8 cellular contexts compared by ENCODE assay signal in the genomic region with DNA sequence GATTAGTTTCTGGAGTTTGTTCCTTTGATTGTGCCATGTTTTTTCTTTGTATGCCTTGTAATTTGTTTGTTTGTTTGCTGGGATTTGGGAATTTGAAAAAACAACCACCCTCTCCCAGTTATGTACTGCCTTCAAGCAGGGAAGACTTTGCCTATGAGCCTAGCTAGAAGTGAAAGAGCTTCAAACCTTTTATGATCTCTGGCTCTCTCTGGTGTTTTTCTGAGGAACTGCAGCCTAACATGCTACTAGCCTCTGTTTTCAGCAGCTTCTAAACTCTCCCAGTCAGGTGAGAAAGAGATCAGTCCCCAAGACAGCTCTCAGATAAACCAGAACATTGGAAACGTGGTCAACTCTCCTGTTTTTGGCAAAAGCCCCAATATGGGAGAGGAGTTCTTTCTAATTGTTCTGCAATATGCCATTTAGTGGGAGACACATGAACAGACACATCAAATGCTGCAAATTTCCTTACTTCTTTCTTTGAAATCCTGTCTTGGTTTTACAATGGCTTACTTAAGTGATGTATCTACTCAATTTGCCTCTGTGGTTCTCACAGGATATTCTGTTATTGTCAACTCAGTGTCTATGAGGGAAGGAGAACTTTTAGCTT. TPM values are rescaled to one million over a fixed set of nuclear protein-coding genes. Genes with fewer than 3 reads are reported as not detected.
DNase-seq lines count a peak whose midpoint lies in the region; ATAC-seq, FAIRE-seq and TF ChIP-seq lines count a peak whose summit lies in the region.

No MANE protein-coding gene starts in this region.

- H3K9me3 Mint-ChIP-seq in astrocyte (ENCODE audit: unreplicated experiment) = peaks cover 3% of the 10 kb centered on the region

- H3K9me3 ChIP-seq in astrocyte (ENCODE audit: insufficient read depth, low read depth, low read length) = no peaks in the 10 kb centered on the region

- TF ChIP-seq CTCF in 22Rv1 (IDR thresholded peaks at IDR 0.05) (peak; percentile 88), GM12874 (IDR thresholded peaks at IDR 0.05; ENCODE audit: insufficient read depth, low read depth, low read length) (peak; percentile 82), NB4 (IDR thresholded peaks at IDR 0.05; ENCODE audit: low read depth, low read length) (peak; percentile 94), astrocyte (IDR thresholded peaks at IDR 0.05; ENCODE audit: insufficient read depth, low read depth, low read length) (peak; percentile 92)

- H3K4me1 ChIP-seq in astrocyte (ENCODE audit: insufficient read depth, low read length) = no peaks in the 10 kb centered on the region

- DNase-seq in NB4 (ENCODE audit: low read depth) = peak; percentile 59
- DNase-seq in SK-MEL-5 (ENCODE audit: low read depth, low spot score) = peak; percentile 85
- DNase-seq in astrocyte (ENCODE audit: low read depth) = peak; percentile 34
- DNase-seq in iPS DF 19.7 (ENCODE audit: low read depth, low spot score) = peak; percentile 57
- DNase-seq in stimulated activated CD4-positive, alpha-beta T cell treated with anti-CD3 and anti-CD28 coated beads, Interleukin-15, amount 100 ng/mL, for 24 hours = peak; percentile 53

- H3K27ac ChIP-seq in 22Rv1 = no peak overlapping the region
- no peak overlapping the region for H3K27ac ChIP-seq in astrocyte (ENCODE audit: low read depth, low read length)

- peaks cover 5% of the 10 kb centered on the region for H3K27me3 ChIP-seq in astrocyte (ENCODE audit: insufficient read depth, low read length)

- no peak overlapping the region for H3K27ac Mint-ChIP-seq in astrocyte (ENCODE audit: unreplicated experiment)

- H3K4me1 Mint-ChIP-seq in astrocyte (ENCODE audit: low read depth, unreplicated experiment) = peaks cover 8% of the 10 kb centered on the region

- H3K4me3 ChIP-seq in NB4 (ENCODE audit: low read depth, low read length) (no peak overlapping the region), astrocyte (ENCODE audit: insufficient read depth, low read depth, low read length) (no peak overlapping the region)

- in situ Hi-C loops in SK-MEL-5 (cut with HindIII; ENCODE audit: low pct_unique_long_range_greater_than_20kb, low sequenced_read_pairs) = no loop called here

- H3K79me2 ChIP-seq in astrocyte (ENCODE audit: insufficient read depth, low read length) = no peaks in the 10 kb centered on the region

- H3K4me3 Mint-ChIP-seq in astrocyte (ENCODE audit: unreplicated experiment) = no peak overlapping the region

- H3K9ac ChIP-seq in astrocyte (ENCODE audit: low read length) = no peak overlapping the region

- no peak for FAIRE-seq in astrocyte (lab: Jason Lieb, UNC)

- no peak for TF ChIP-seq POLR2A in NB4 (IDR thresholded peaks at IDR 0.05; ENCODE audit: extremely low read depth, insufficient read length)

- no peaks in the 10 kb centered on the region for H3K36me3 ChIP-seq in astrocyte (ENCODE audit: insufficient read depth, low read length)

- H3K36me3 Mint-ChIP-seq in astrocyte (ENCODE audit: low read depth, unreplicated experiment) = peaks cover 2% of the 10 kb centered on the region

- no peaks in the 10 kb centered on the region for H3K27me3 Mint-ChIP-seq in astrocyte (ENCODE audit: low read depth, unreplicated experiment)

- H2AFZ ChIP-seq in astrocyte (ENCODE audit: low read depth, low read length) = no peak overlapping the region

- H4K20me1 ChIP-seq in astrocyte (ENCODE audit: insufficient read depth, low read length) = no peaks in the 10 kb centered on the region

- peak; percentile 97 for ATAC-seq in HG02623 (IDR thresholded peaks at IDR 0.05; ENCODE audit: unreplicated experiment)

- H3K4me2 ChIP-seq in astrocyte (ENCODE audit: low read length) = no peak overlapping the region

RNA-seq across cellular contexts. Expression of a gene that starts 58.9 kb away (rescaled TPM):
- 128 and 140 TPM in 2 replicates for total RNA-seq in SK-MEL-5 (2014; rRNA removed; shearing (Covaris generic))
- polyA plus RNA-seq in SK-MEL-5 (2015; cell fraction: cytosol; rRNA removed) = 74.3 and 92.7 TPM in 2 replicates
- polyA plus RNA-seq in SK-MEL-5 (2015; cell fraction: nucleus; rRNA removed) = 17.9 and 29.5 TPM in 2 replicates
- 203 and 227 TPM in 2 replicates for total RNA-seq in astrocyte

Comparison
In these comparisons a context has a peak if more than half of its experiments do, and no peak if none do; other contexts are left out.
1. DNase-seq: peak in every context shown above with its lines; median percentile 85 in SK-MEL-5; 59 in NB4; 57 in iPS DF 19.7; 53 in stimulated activated CD4-positive, alpha-beta T cell treated with anti-CD3 and anti-CD28 coated beads, Interleukin-15, amount 100 ng/mL, for 24 hours; 34 in astrocyte.